Comparison of ENCODE assay signal across 1 cellular context in the genomic region with DNA sequence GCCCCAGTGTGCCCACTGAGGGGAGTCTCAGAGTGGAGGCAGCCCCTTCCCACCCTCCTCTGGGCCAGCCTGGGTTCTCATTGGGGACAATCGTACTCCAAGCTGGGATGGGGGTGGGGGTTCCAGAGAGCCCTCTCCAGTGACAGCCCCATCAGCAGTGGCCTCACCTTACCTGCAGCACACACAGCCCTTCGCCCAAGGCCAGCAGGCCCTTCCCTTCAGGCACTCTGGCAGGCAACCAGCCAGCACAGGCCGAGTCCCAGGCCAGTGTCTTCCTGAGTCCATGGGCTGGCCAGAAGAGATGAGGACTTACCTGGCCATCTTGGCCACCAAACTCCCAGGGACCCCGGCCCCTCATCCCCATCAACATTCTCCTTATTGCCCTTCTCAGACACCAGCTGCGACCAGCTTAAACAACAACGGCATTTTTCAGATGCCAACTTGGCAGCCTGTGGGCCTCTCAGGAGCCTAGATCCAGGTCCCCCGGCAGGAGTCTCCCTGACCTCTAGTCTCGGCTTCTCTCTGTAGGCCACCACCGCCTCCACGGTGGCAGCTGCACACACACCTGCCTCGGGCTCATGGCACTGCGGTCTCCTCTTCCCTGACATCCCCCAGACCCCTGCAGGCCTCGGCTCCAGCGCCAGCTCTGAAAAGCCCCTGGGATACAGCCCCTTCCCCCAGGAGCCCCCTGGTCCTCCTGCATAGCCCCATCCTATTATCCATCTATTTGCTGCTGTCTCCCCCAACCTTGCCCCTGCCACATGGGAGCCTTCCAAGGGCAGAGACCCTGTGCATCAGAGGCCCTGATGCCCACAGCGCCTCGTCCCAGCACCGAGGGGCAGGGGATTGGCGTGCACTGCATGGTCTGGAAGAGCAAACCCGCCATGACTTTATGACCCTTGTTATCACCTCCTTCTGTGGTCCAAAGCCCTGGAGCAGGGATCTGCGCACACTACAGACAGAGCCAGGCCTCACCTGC.
TF ChIP-seq lines count a peak whose summit lies in the region.

No MANE protein-coding gene starts in this region.

TF ChIP-seq in H1, 55 proteins besides CTCF, POLR2A, EP300 and RAD21:
- TF ChIP-seq, protein P1, sequence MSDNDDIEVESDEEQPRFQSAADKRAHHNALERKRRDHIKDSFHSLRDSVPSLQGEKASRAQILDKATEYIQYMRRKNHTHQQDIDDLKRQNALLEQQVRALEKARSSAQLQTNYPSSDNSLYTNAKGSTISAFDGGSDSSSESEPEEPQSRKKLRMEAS (IDR thresholded peaks at IDR 0.05) = no peak
- TF ChIP-seq HDAC2 (IDR thresholded peaks at IDR 0.05; ENCODE audit: borderline replicate concordance in 1 of 2, low read depth in 2 of 2, low read length in 2 of 2) = no peak
- TF ChIP-seq NANOG (IDR thresholded peaks at IDR 0.05; ENCODE audit: insufficient read depth, low read depth, low read length, poor library complexity, severe bottlenecking) = no peak
- TF ChIP-seq, protein P2, sequence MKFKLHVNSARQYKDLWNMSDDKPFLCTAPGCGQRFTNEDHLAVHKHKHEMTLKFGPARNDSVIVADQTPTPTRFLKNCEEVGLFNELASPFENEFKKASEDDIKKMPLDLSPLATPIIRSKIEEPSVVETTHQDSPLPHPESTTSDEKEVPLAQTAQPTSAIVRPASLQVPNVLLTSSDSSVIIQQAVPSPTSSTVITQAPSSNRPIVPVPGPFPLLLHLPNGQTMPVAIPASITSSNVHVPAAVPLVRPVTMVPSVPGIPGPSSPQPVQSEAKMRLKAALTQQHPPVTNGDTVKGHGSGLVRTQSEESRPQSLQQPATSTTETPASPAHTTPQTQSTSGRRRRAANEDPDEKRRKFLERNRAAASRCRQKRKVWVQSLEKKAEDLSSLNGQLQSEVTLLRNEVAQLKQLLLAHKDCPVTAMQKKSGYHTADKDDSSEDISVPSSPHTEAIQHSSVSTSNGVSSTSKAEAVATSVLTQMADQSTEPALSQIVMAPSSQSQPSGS (IDR thresholded peaks at IDR 0.05; ENCODE audit: low read length) = no peak
- TF ChIP-seq CTBP2 (IDR thresholded peaks at IDR 0.05; ENCODE audit: borderline replicate concordance, insufficient read depth, insufficient read length, low read length) = no peak
- TF ChIP-seq RBBP5 (IDR thresholded peaks at IDR 0.05; ENCODE audit: borderline replicate concordance, low read depth, low read length) = no peak
- TF ChIP-seq FOSL1 (IDR thresholded peaks at IDR 0.05; ENCODE audit: insufficient read depth, low read depth, low read length) = no peak
- no peak for TF ChIP-seq CBX8 (IDR thresholded peaks at IDR 0.05; ENCODE audit: borderline replicate concordance, low read depth, low read length)
- TF ChIP-seq PHF8 (conservative IDR thresholded peaks at IDR 0.05; ENCODE audit: low read depth, low read length) = no peak
- no peak for TF ChIP-seq KDM5A (IDR thresholded peaks at IDR 0.05; ENCODE audit: low read length)
- TF ChIP-seq SP2 (IDR thresholded peaks at IDR 0.05; ENCODE audit: low read length) = no peak
- TF ChIP-seq TCF12 (IDR thresholded peaks at IDR 0.05; ENCODE audit: low read depth, low read length) = no peak
- no peak for TF ChIP-seq SAP30 (IDR thresholded peaks at IDR 0.05; ENCODE audit: insufficient read depth, insufficient replicate concordance, low read length)
- TF ChIP-seq POLR2AphosphoS5 (IDR thresholded peaks at IDR 0.05; ENCODE audit: low read depth, low read length) = no peak
- no peak for TF ChIP-seq ZNF274 (IDR thresholded peaks at IDR 0.05; ENCODE audit: borderline replicate concordance, extremely low read depth, low read length)
TF ChIP-seq in H1: peak in this region for 0.
